Comparison of ENCODE assay signal across 1 cellular context in the genomic region with DNA sequence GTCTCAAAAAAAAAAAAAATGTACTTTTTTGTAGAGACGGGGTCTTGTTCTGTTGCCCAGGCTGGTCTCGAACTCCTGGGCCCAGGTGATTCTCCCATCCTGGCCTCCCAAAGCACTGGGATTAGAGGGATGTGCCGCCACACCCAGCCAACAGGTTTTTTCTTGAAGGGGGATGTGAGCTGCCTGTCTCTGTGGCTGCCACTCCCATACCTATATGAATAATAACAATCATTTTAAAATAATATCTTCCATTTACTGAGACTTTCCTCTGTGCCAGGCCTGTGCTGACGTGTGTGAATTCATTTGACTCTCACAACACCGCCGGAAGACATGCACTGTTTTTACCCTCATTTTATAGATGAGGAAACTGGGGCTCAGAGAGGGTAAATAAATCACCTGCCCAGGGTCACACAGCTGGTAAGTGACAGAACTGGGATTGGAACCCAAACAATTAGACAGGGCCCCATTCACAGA.
TF ChIP-seq lines count a peak whose summit lies in the region.

No MANE protein-coding gene starts in this region.

TF ChIP-seq in GM12878, 131 proteins besides CTCF, POLR2A, EP300 and RAD21:
- TF ChIP-seq CHD2 (IDR thresholded peaks at IDR 0.05; ENCODE audit: borderline replicate concordance, low read depth, low read length) (no peak), FOXM1 (IDR thresholded peaks at IDR 0.05; ENCODE audit: low read depth, low read length) (no peak), LARP7 (IDR thresholded peaks at IDR 0.05) (no peak), POU2F2 (IDR thresholded peaks at IDR 0.05; ENCODE audit: borderline replicate concordance, low read depth, low read length) (no peak), PML (IDR thresholded peaks at IDR 0.05; ENCODE audit: low read length) (no peak), KLF5 (IDR thresholded peaks at IDR 0.05; ENCODE audit: partially characterized antibody) (no peak), BRCA1 (IDR thresholded peaks at IDR 0.05; ENCODE audit: low read depth, low read length) (no peak), ZNF384 (IDR thresholded peaks at IDR 0.05; ENCODE audit: borderline replicate concordance, low read depth, low read length) (no peak), MYC (IDR thresholded peaks at IDR 0.05; ENCODE audit: insufficient read depth, insufficient read length, insufficient replicate concordance, low read length, severe bottlenecking) (no peak)
- TF ChIP-seq, protein P1, sequence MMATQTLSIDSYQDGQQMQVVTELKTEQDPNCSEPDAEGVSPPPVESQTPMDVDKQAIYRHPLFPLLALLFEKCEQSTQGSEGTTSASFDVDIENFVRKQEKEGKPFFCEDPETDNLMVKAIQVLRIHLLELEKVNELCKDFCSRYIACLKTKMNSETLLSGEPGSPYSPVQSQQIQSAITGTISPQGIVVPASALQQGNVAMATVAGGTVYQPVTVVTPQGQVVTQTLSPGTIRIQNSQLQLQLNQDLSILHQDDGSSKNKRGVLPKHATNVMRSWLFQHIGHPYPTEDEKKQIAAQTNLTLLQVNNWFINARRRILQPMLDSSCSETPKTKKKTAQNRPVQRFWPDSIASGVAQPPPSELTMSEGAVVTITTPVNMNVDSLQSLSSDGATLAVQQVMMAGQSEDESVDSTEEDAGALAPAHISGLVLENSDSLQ (IDR thresholded peaks at IDR 0.05), result no peak
- TF ChIP-seq, protein P2, sequence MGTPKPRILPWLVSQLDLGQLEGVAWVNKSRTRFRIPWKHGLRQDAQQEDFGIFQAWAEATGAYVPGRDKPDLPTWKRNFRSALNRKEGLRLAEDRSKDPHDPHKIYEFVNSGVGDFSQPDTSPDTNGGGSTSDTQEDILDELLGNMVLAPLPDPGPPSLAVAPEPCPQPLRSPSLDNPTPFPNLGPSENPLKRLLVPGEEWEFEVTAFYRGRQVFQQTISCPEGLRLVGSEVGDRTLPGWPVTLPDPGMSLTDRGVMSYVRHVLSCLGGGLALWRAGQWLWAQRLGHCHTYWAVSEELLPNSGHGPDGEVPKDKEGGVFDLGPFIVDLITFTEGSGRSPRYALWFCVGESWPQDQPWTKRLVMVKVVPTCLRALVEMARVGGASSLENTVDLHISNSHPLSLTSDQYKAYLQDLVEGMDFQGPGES (IDR thresholded peaks at IDR 0.05), result no peak
- TF ChIP-seq, protein P3, sequence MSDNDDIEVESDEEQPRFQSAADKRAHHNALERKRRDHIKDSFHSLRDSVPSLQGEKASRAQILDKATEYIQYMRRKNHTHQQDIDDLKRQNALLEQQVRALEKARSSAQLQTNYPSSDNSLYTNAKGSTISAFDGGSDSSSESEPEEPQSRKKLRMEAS (IDR thresholded peaks at IDR 0.05; ENCODE audit: low read depth, low read length), result no peak
TF ChIP-seq in GM12878: peak in this region for 0.
